Comparison of ENCODE assay signal across 8 cellular contexts in genomic region chr12:124910561-124911478, GRCh38. TPM values are rescaled to one million over a fixed set of nuclear protein-coding genes. Genes with fewer than 3 reads are reported as not detected.
A peak's percentile ranks its signal among the peaks of the same experiment; 100 is the strongest.
DNase-seq lines count a peak whose midpoint lies in the region; ATAC-seq and TF ChIP-seq lines count a peak whose summit lies in the region.

No MANE protein-coding gene starts in this region.

- CTCF ChIA-PET in activated CD8-positive, alpha-beta T cell treated with anti-CD3 and anti-CD28 coated beads, Interleukin-2, amount 10 ng/mL, durations not matched to agents 7 days and 5 days (lab: Charles Lee), result interaction anchor here (1.0 to 8.0 kb wide), 3 partner anchors 9 to 29 kb away, joined by 3 to 199 read pairs (median 6); no protein-coding TSS in a partner anchor

- H3K36me3 Mint-ChIP-seq in activated CD8-positive, alpha-beta T cell treated with anti-CD3 and anti-CD28 coated beads, Interleukin-2, amount 10 ng/mL, durations not matched to agents 7 days and 5 days (ENCODE audit: low read depth), result peaks cover 42% of the 10 kb centered on the region
- H3K36me3 Mint-ChIP-seq in stimulated activated memory B cell treated with anti-CD40 and anti-IgM and Interleukin-4, amounts not matched to agents 10 μg/mL and 1 μg/mL and 100 μg/mL, for 72 hours, result peaks cover 44% of the 10 kb centered on the region

- peak; percentile 62 for TF ChIP-seq POLR2A in GM19099 (IDR thresholded peaks at IDR 0.05; ENCODE audit: extremely low read depth, insufficient read length, low read depth)

- WGBS in right cardiac atrium, result 55% methylated on average over 9 of the region's 9 CpGs

- peak overlapping the region; percentile 76 for H3K27ac ChIP-seq in right cardiac atrium (ENCODE audit: low read length)

- peaks cover 55% of the 10 kb centered on the region for H3K4me1 Mint-ChIP-seq in activated CD8-positive, alpha-beta T cell treated with anti-CD3 and anti-CD28 coated beads, Interleukin-2, amount 10 ng/mL, durations not matched to agents 7 days and 5 days (ENCODE audit: low read depth)
- H3K4me1 Mint-ChIP-seq in stimulated activated memory B cell treated with anti-CD40 and anti-IgM and Interleukin-4, amounts not matched to agents 10 μg/mL and 1 μg/mL and 100 μg/mL, for 72 hours, result peaks cover 69% of the 10 kb centered on the region

- peaks cover 5% of the 10 kb centered on the region for H3K4me1 ChIP-seq in right cardiac atrium (ENCODE audit: control insufficient read depth, insufficient read depth, low read length)

- POLR2A ChIA-PET in activated CD8-positive, alpha-beta T cell treated with anti-CD3 and anti-CD28 coated beads, Interleukin-2, amount 10 ng/mL, durations not matched to agents 7 days and 5 days (lab: Charles Lee), result interaction anchor here (0.6 to 2.4 kb wide), 14 partner anchors 9 to 439 kb away, joined by 3 to 12 read pairs (median 5); no protein-coding TSS in a partner anchor

- intact Hi-C loops in right cardiac atrium (cut with DNase I), result no loop called here

- H3K27me3 Mint-ChIP-seq in activated CD8-positive, alpha-beta T cell treated with anti-CD3 and anti-CD28 coated beads, Interleukin-2, amount 10 ng/mL, durations not matched to agents 7 days and 5 days (ENCODE audit: low read depth), result no peaks in the 10 kb centered on the region
- no peaks in the 10 kb centered on the region for H3K27me3 Mint-ChIP-seq in stimulated activated memory B cell treated with anti-CD40 and anti-IgM and Interleukin-4, amounts not matched to agents 10 μg/mL and 1 μg/mL and 100 μg/mL, for 72 hours

- H3K4me3 ChIP-seq in right cardiac atrium (ENCODE audit: low read length), result peak overlapping the region; percentile 39

- ATAC-seq in activated CD8-positive, alpha-beta T cell treated with anti-CD3 and anti-CD28 coated beads, Interleukin-2, amount 10 ng/mL, durations not matched to agents 7 days and 5 days, result no peak
- no peak for ATAC-seq in right cardiac atrium
- no peak for ATAC-seq in stimulated activated memory B cell treated with anti-CD40 and anti-IgM and Interleukin-4, amounts not matched to agents 10 μg/mL and 1 μg/mL and 100 μg/mL, for 72 hours
- no peak for ATAC-seq in GM21381 (IDR thresholded peaks at IDR 0.05; ENCODE audit: unreplicated experiment)
- no peak for ATAC-seq in GM18517 (IDR thresholded peaks at IDR 0.05; ENCODE audit: unreplicated experiment)

- no peaks in the 10 kb centered on the region for H3K27me3 ChIP-seq in right cardiac atrium (ENCODE audit: control insufficient read depth, insufficient read depth)

- H3K27ac Mint-ChIP-seq in activated CD8-positive, alpha-beta T cell treated with anti-CD3 and anti-CD28 coated beads, Interleukin-2, amount 10 ng/mL, durations not matched to agents 7 days and 5 days, result peak overlapping the region; percentile 25
- peak overlapping the region; percentile 66 for H3K27ac Mint-ChIP-seq in stimulated activated memory B cell treated with anti-CD40 and anti-IgM and Interleukin-4, amounts not matched to agents 10 μg/mL and 1 μg/mL and 100 μg/mL, for 72 hours

- H3K9me3 Mint-ChIP-seq in activated CD8-positive, alpha-beta T cell treated with anti-CD3 and anti-CD28 coated beads, Interleukin-2, amount 10 ng/mL, durations not matched to agents 7 days and 5 days (ENCODE audit: insufficient read depth), result no peaks in the 10 kb centered on the region
- H3K9me3 Mint-ChIP-seq in stimulated activated memory B cell treated with anti-CD40 and anti-IgM and Interleukin-4, amounts not matched to agents 10 μg/mL and 1 μg/mL and 100 μg/mL, for 72 hours, result no peaks in the 10 kb centered on the region

- DNase-seq in activated CD8-positive, alpha-beta T cell treated with anti-CD3 and anti-CD28 coated beads, Interleukin-2, amount 10 ng/mL, durations not matched to agents 7 days and 5 days, result no peak
- DNase-seq in right cardiac atrium (no peak), NK-92 (lab: John Stamatoyannopoulos, UW; ENCODE audit: unreplicated experiment) (no peak), glomerular visceral epithelial cell (ENCODE audit: extremely low spot score) (no peak)

- H3K4me3 Mint-ChIP-seq in activated CD8-positive, alpha-beta T cell treated with anti-CD3 and anti-CD28 coated beads, Interleukin-2, amount 10 ng/mL, durations not matched to agents 7 days and 5 days, result peak overlapping the region; percentile 34
- peak overlapping the region; percentile 69 for H3K4me3 Mint-ChIP-seq in stimulated activated memory B cell treated with anti-CD40 and anti-IgM and Interleukin-4, amounts not matched to agents 10 μg/mL and 1 μg/mL and 100 μg/mL, for 72 hours

- no peaks in the 10 kb centered on the region for H3K9me3 ChIP-seq in right cardiac atrium (ENCODE audit: control insufficient read depth, low read length)

RNA-seq across cellular contexts. Expression of gene UBC, which starts 3.6 kb away (rescaled TPM):
- 100 to 1,000 TPM; 974 to 998 TPM for total RNA-seq in activated CD8-positive, alpha-beta T cell treated with anti-CD3 and anti-CD28 coated beads, Interleukin-2, amount 10 ng/mL, durations not matched to agents 7 days and 5 days
- 1,000 to 10,000 TPM; 1,045 to 1,141 (median 1,055) TPM for total RNA-seq in right cardiac atrium
- polyA plus RNA-seq in right cardiac atrium, result 1,140 TPM

RNA-seq across cellular contexts. Expression of gene SCARB1, which starts 47.2 kb away (rescaled TPM):
- 10 to 100 TPM; 12.5 to 14.6 TPM for total RNA-seq in activated CD8-positive, alpha-beta T cell treated with anti-CD3 and anti-CD28 coated beads, Interleukin-2, amount 10 ng/mL, durations not matched to agents 7 days and 5 days
- total RNA-seq in right cardiac atrium, result 10 to 100 TPM; 15.7 to 22.9 (median 20.0) TPM
- 17.0 TPM for polyA plus RNA-seq in right cardiac atrium
